ENCODE assay signal across 31 cellular contexts in genomic region chr10:132055616-132056015, GRCh38. TPM values are rescaled to one million over a fixed set of nuclear protein-coding genes. Genes with fewer than 3 reads are reported as not detected.
"Had no signal": no experiment of that assay in that cellular context is flagged by ENCODE, and none has a peak within 500 bp of the region (broad histone marks: within the 10 kb centered on the region; RNA-seq: fewer than 3 reads in every experiment).

No MANE protein-coding gene starts in this region.

- H3K4me1 ChIP-seq: esophagus squamous epithelium, gastroesophageal sphincter, heart right ventricle had no signal

- H3K27ac Mint-ChIP-seq: activated CD4-positive, alpha-beta memory T cell treated with anti-CD3 and anti-CD28 coated beads, Interleukin-2, amount 10 ng/mL, durations not matched to agents 7 days and 5 days; activated CD4-positive, alpha-beta T cell treated with anti-CD3 and anti-CD28 coated beads, Interleukin-2, amount 10 ng/mL, durations not matched to agents 7 days and 5 days; activated naive CD8-positive, alpha-beta T cell; activated T-helper 17 cell treated with anti-CD3 and anti-CD28 coated beads, Interleukin-2, amount 50 U/mL, for 72 hours; effector memory CD8-positive, alpha-beta T cell had no signal

- H3K27ac ChIP-seq: brain microvascular endothelial cell, epithelial cell of prostate, esophagus squamous epithelium, gastroesophageal sphincter, heart right ventricle had no signal

- H3K27me3 Mint-ChIP-seq: activated CD4-positive, alpha-beta memory T cell treated with anti-CD3 and anti-CD28 coated beads, Interleukin-2, amount 10 ng/mL, durations not matched to agents 7 days and 5 days; activated CD4-positive, alpha-beta T cell treated with anti-CD3 and anti-CD28 coated beads, Interleukin-2, amount 10 ng/mL, durations not matched to agents 7 days and 5 days had no signal

- H3K4me1 Mint-ChIP-seq: activated CD4-positive, alpha-beta memory T cell treated with anti-CD3 and anti-CD28 coated beads, Interleukin-2, amount 10 ng/mL, durations not matched to agents 7 days and 5 days; activated CD4-positive, alpha-beta T cell treated with anti-CD3 and anti-CD28 coated beads, Interleukin-2, amount 10 ng/mL, durations not matched to agents 7 days and 5 days; central memory CD8-positive, alpha-beta T cell had no signal

- H3K4me3 Mint-ChIP-seq: activated CD4-positive, alpha-beta memory T cell treated with anti-CD3 and anti-CD28 coated beads, Interleukin-2, amount 10 ng/mL, durations not matched to agents 7 days and 5 days; activated CD4-positive, alpha-beta T cell treated with anti-CD3 and anti-CD28 coated beads, Interleukin-2, amount 10 ng/mL, durations not matched to agents 7 days and 5 days; activated naive CD8-positive, alpha-beta T cell; activated T-cell treated with anti-CD3 and anti-CD28 coated beads, Interleukin-2, amount 50 U/mL, for 4 hours; activated T-helper 17 cell treated with anti-CD3 and anti-CD28 coated beads, Interleukin-2, amount 50 U/mL, for 72 hours; central memory CD8-positive, alpha-beta T cell; effector memory CD8-positive, alpha-beta T cell had no signal

- H3K4me3 ChIP-seq: esophagus squamous epithelium, gastroesophageal sphincter, heart right ventricle had no signal

- H3K27me3 ChIP-seq: brain microvascular endothelial cell, gastroesophageal sphincter, heart right ventricle had no signal

- DNase-seq: activated CD4-positive, alpha-beta memory T cell treated with anti-CD3 and anti-CD28 coated beads, Interleukin-2, amount 10 ng/mL, durations not matched to agents 7 days and 5 days; activated CD4-positive, alpha-beta T cell treated with anti-CD3 and anti-CD28 coated beads for 1 hour; activated CD4-positive, alpha-beta T cell treated with anti-CD3 and anti-CD28 coated beads for 4 hours; activated CD4-positive, alpha-beta T cell treated with anti-CD3 and anti-CD28 coated beads, Interleukin-2, amount 10 ng/mL, durations not matched to agents 7 days and 5 days; activated CD4-positive, alpha-beta T cell treated with anti-CD3 and anti-CD28 coated beads, Interleukin-2, amount 50 U/mL, for 4 hours; activated CD4-positive, CD25-positive, alpha-beta regulatory T cell; activated CD8-positive, alpha-beta memory T cell treated with anti-CD3 and anti-CD28 coated beads, Interleukin-2, amount 50 U/mL, for 48 hours; activated effector memory CD4-positive, alpha-beta T cell treated with Interleukin-2 at 50 U/mL for 16 hours; activated gamma-delta T cell treated with Interleukin-2 at 50 U/mL for 16 hours; activated naive CD4-positive, alpha-beta T cell treated with anti-CD3 and anti-CD28 coated beads, Interleukin-2, amount 50 U/mL, for 16 hours; activated naive CD4-positive, alpha-beta T cell treated with Interleukin-2 at 50 U/mL for 16 hours; activated T-cell treated with anti-CD3 and anti-CD28 coated beads for 4 hours; activated T-cell treated with anti-CD3 and anti-CD28 coated beads, Interleukin-2, amount 50 U/mL, for 4 hours; amniotic stem cell; anterior cingulate cortex; brain microvascular endothelial cell; cortex of kidney; dermis blood vessel endothelial cell; effector CD4-positive, alpha-beta T cell; effector memory CD8-positive, alpha-beta T cell; esophagus squamous epithelium; foreskin melanocyte; heart right ventricle; T-helper 2 cell had no signal

- H3K36me3 ChIP-seq: brain microvascular endothelial cell, esophagus squamous epithelium, gastroesophageal sphincter, heart right ventricle had no signal

- ATAC-seq: activated T-cell treated with anti-CD3 and anti-CD28 coated beads, Interleukin-2, amount 50 U/mL, for 4 hours; activated T-helper 17 cell treated with anti-CD3 and anti-CD28 coated beads, Interleukin-2, amount 50 U/mL, for 72 hours; effector memory CD8-positive, alpha-beta T cell; gastroesophageal sphincter; heart right ventricle had no signal

RNA-seq across cellular contexts. Expression of gene JAKMIP3, which starts 10.1 kb away (rescaled TPM):
- total RNA-seq: bronchial epithelial cell, dermis blood vessel endothelial cell, endothelial cell of umbilical vein had no signal
